21 cellular contexts compared by ENCODE assay signal in genomic region chrX:70175338-70175737, GRCh38. TPM values are rescaled to one million over a fixed set of nuclear protein-coding genes. Genes with fewer than 3 reads are reported as not detected.
DNase-seq lines count a peak whose midpoint lies in the region; ATAC-seq, FAIRE-seq and TF ChIP-seq lines count a peak whose summit lies in the region.
"Had no signal": no experiment of that assay in that cellular context is flagged by ENCODE, and none has a peak within 500 bp of the region (broad histone marks: within the 10 kb centered on the region; RNA-seq: fewer than 3 reads in every experiment).

No MANE protein-coding gene starts in this region.

- no TSS peak for BruUV-seq in Caco-2 (replicated peaks; lab: Mats Ljungman, UMichigan)

- CTCF ChIA-PET in A549 (lab: Yijun Ruan, JAX) (interaction anchor here (0.5 to 2.2 kb wide), 4 partner anchors 8 to 166 kb away, joined by 3 to 5 read pairs (median 3); partner anchors contain the start of gene IGBP1), Caco-2 (lab: Charles Lee) (no interaction called here)

- H3K27ac ChIP-seq in A549 (no peak overlapping the region; a peak in 1 of 6 replicates), esophagus muscularis mucosa (replicated peaks in 1 of 4) (no peak overlapping the region)

- no peak for TF ChIP-seq RAD21 in A549 (conservative IDR thresholded peaks at IDR 0.05 in 1 of 2, IDR thresholded peaks at IDR 0.05 in 1 of 2)

- H3K9ac ChIP-seq in adipocyte (ENCODE audit: low read length), result peak overlapping the region; percentile 5

- H3K9me3 Mint-ChIP-seq in Caco-2 (ENCODE audit: unreplicated experiment), result no peaks in the 10 kb centered on the region

- no peak overlapping the region for H3K4me3 Mint-ChIP-seq in Caco-2 (ENCODE audit: unreplicated experiment)
- H3K4me3 Mint-ChIP-seq: CD14-positive monocyte had no signal

- TF ChIP-seq POLR2A in A549 (IDR thresholded peaks at IDR 0.05; ENCODE audit: low read length) (no peak), esophagus muscularis mucosa (IDR thresholded peaks at IDR 0.05; ENCODE audit: low read depth) (no peak)

- DNase-seq in A549 (ENCODE audit: low read depth in 1 of 2, low spot score in 1 of 2) (no peak), adipocyte (ENCODE audit: low read depth) (no peak), esophagus muscularis mucosa (ENCODE audit: extremely low spot score) (no peak), Caco-2 (no peak), SKM-1 treated with dmso at 0.1 percent for 144 hours (lab: John Stamatoyannopoulos, UW; ENCODE audit: unreplicated experiment) (no peak)
- DNase-seq: DMS153, GDM1, NCI-H1417, NCI-H187 treated with DMSO at 0.1 percent for 48 hours, NCI-H2227 treated with DMSO at 0.1 percent for 48 hours, NCI-H524, NCI-H82, RPMI8226, SHP77 treated with DMSO at 0.1 percent for 48 hours, T-helper 1 cell had no signal

- H3K36me3 Mint-ChIP-seq in Caco-2 (ENCODE audit: insufficient read depth, unreplicated experiment), result no peaks in the 10 kb centered on the region
- H3K36me3 Mint-ChIP-seq: CD14-positive monocyte had no signal

- no peaks in the 10 kb centered on the region for H3K9me3 ChIP-seq in A549
- no peaks in the 10 kb centered on the region for H3K9me3 ChIP-seq in adipocyte (ENCODE audit: control insufficient read depth, low read length)
- H3K9me3 ChIP-seq in esophagus muscularis mucosa, result no peaks in the 10 kb centered on the region
- H3K9me3 ChIP-seq in Caco-2, result no peaks in the 10 kb centered on the region
- H3K9me3 ChIP-seq: HAP-1 had no signal

- intact Hi-C loops in esophagus muscularis mucosa (cut with DNase I) (no loop called here), Caco-2 (cut with micrococcal nuclease; ENCODE audit: unreplicated experiment) (no loop called here)

- no peak overlapping the region for H3K27ac Mint-ChIP-seq in Caco-2 (ENCODE audit: unreplicated experiment)

- no peaks in the 10 kb centered on the region for H3K27me3 Mint-ChIP-seq in Caco-2 (ENCODE audit: insufficient read depth, unreplicated experiment)

- POLR2A ChIA-PET in A549 (lab: Yijun Ruan, JAX), result no interaction called here
- POLR2A ChIA-PET in Caco-2 (lab: Charles Lee), result no interaction called here

- TF ChIP-seq EP300 in A549 (IDR thresholded peaks at IDR 0.05) (no peak), esophagus muscularis mucosa (IDR thresholded peaks at IDR 0.05) (no peak)

- H3K27me3 ChIP-seq in adipocyte (replicated peaks; ENCODE audit: control insufficient read depth, insufficient read depth, low read length) (peaks cover 15% of the 10 kb centered on the region), esophagus muscularis mucosa (no peaks in the 10 kb centered on the region), Caco-2 (replicated peaks; ENCODE audit: control insufficient read depth, insufficient read depth, low read length) (no peaks in the 10 kb centered on the region)

- WGBS in A549 (ENCODE audit: missing lambda C conversion rate), result 85% methylated on average over 7 of the region's 7 CpGs
- WGBS in esophagus muscularis mucosa, result 73% methylated on average over 7 of the region's 7 CpGs

- no peak overlapping the region for H3K4me2 ChIP-seq in A549

- H3K36me3 ChIP-seq in adipocyte (ENCODE audit: control insufficient read depth, insufficient read depth, low read length, severe bottlenecking) (no peaks in the 10 kb centered on the region), esophagus muscularis mucosa (no peaks in the 10 kb centered on the region), Caco-2 (ENCODE audit: control insufficient read depth, insufficient read depth, low read length) (no peaks in the 10 kb centered on the region)
- H3K36me3 ChIP-seq: HAP-1 had no signal

- no peaks in the 10 kb centered on the region for H3K4me1 Mint-ChIP-seq in Caco-2 (ENCODE audit: low read depth, unreplicated experiment)

- ATAC-seq in A549 (no peak), GM18519 (IDR thresholded peaks at IDR 0.05; ENCODE audit: low FRiP score, unreplicated experiment) (peak; percentile 35), HG03139 (IDR thresholded peaks at IDR 0.05; ENCODE audit: unreplicated experiment) (peak; percentile 62)

- peak; percentile 49 for FAIRE-seq in A549 (lab: Jason Lieb, UNC)
- FAIRE-seq: A204.1 had no signal

- no peak for TF ChIP-seq CTCF in A549 (IDR thresholded peaks at IDR 0.05)
- no peak for TF ChIP-seq CTCF in esophagus muscularis mucosa (IDR thresholded peaks at IDR 0.05)
- no peak for TF ChIP-seq CTCF in Caco-2 (IDR thresholded peaks at IDR 0.05; ENCODE audit: insufficient read depth in 1 of 2, low read depth in 1 of 2, low read length in 1 of 2, severe bottlenecking in 1 of 2, unreplicated experiment in 1 of 2)

- 0 out of 3 replicates have a peak, but pooled peaks cover 18% of the 10 kb centered on the region for H3K4me1 ChIP-seq in A549
- H3K4me1 ChIP-seq in adipocyte (ENCODE audit: control insufficient read depth, insufficient read depth, low read length), result peaks cover 48% of the 10 kb centered on the region
- peaks cover 0 to 6% (median 2%) of the 10 kb centered on the region in 4 donors for H3K4me1 ChIP-seq in esophagus muscularis mucosa
- no peaks in the 10 kb centered on the region for H3K4me1 ChIP-seq in Caco-2

- no peak overlapping the region for H3K4me3 ChIP-seq in A549
- no peak overlapping the region for H3K4me3 ChIP-seq in adipocyte (ENCODE audit: low read length)
- H3K4me3 ChIP-seq in esophagus muscularis mucosa, result no peak overlapping the region
- no peak overlapping the region for H3K4me3 ChIP-seq in Caco-2 (ENCODE audit: low read depth, low read length)
- H3K4me3 ChIP-seq: HAP-1 had no signal

TF ChIP-seq in A549, 52 proteins besides CTCF, POLR2A, EP300 and RAD21:
- no peak for TF ChIP-seq NR3C1 (IDR thresholded peaks at IDR 0.05)
- TF ChIP-seq KDM5A (IDR thresholded peaks at IDR 0.05), result no peak
- no peak for TF ChIP-seq POLR2AphosphoS2 (conservative IDR thresholded peaks at IDR 0.05; ENCODE audit: low read length)
- no peak for TF ChIP-seq E2F6 (IDR thresholded peaks at IDR 0.05; ENCODE audit: borderline replicate concordance, low read depth)
- TF ChIP-seq EHF (CRISPR knock-in tag; IDR thresholded peaks at IDR 0.05), result no peak
- TF ChIP-seq RFX5 (IDR thresholded peaks at IDR 0.05), result no peak
- TF ChIP-seq KDM1A (IDR thresholded peaks at IDR 0.05; ENCODE audit: low read depth), result no peak
- TF ChIP-seq PHF8 (IDR thresholded peaks at IDR 0.05; ENCODE audit: borderline replicate concordance, low read depth), result no peak
- TF ChIP-seq ZC3H11A (IDR thresholded peaks at IDR 0.05), result no peak
- no peak for TF ChIP-seq SMC3 (IDR thresholded peaks at IDR 0.05)
- TF ChIP-seq NFE2L2 (conservative IDR thresholded peaks at IDR 0.05; ENCODE audit: low read length), result no peak
- TF ChIP-seq TP53 (CRISPR knock-in tag; IDR thresholded peaks at IDR 0.05), result no peak
- TF ChIP-seq HOXB5 (CRISPR knock-in tag; IDR thresholded peaks at IDR 0.05), result no peak
- TF ChIP-seq HMGXB4 (CRISPR knock-in tag; IDR thresholded peaks at IDR 0.05; ENCODE audit: borderline replicate concordance), result no peak
- TF ChIP-seq CBX2 (IDR thresholded peaks at IDR 0.05; ENCODE audit: borderline replicate concordance, low read depth), result no peak
- TF ChIP-seq CBX8 (IDR thresholded peaks at IDR 0.05), result no peak
- TF ChIP-seq HOXA7 (CRISPR knock-in tag; IDR thresholded peaks at IDR 0.05), result no peak

RNA-seq across cellular contexts. Expression of gene DGAT2L6, which starts 1.9 kb away (rescaled TPM):
- not detected in 2 replicates for polyA plus RNA-seq in A549 (2011; rRNA removed)
- polyA plus RNA-seq in A549 (2012; cell fraction: cytosol; rRNA removed), result not detected in 2 replicates
- not detected in 2 replicates for polyA plus RNA-seq in A549 (2012; cell fraction: nucleus; rRNA removed)
- polyA plus RNA-seq in A549 (2017; fragmentation: RNase III; extraction: RNeasy Plus Mini Kit Qiagen cat#74134 plus additional on column Dnase treatment), result not detected in 3 replicates
- polyA minus RNA-seq in A549 (2011; rRNA and poly(A)+ RNA removed), result not detected in 2 replicates
- not detected for total RNA-seq in esophagus muscularis mucosa
- not detected in 2 replicates for total RNA-seq in Caco-2 (2022)
- polyA plus RNA-seq: CD14-positive monocyte had no signal

RNA-seq across cellular contexts. Expression of gene IGBP1, which starts 42.1 kb away (rescaled TPM):
- polyA plus RNA-seq in A549 (2011; rRNA removed) (103 and 106 TPM in 2 replicates), A549 (2017; fragmentation: RNase III; extraction: RNeasy Plus Mini Kit Qiagen cat#74134 plus additional on column Dnase treatment) (50.2 to 56.4 TPM (median 54.0 TPM) in 3 replicates)
- 42.7 and 49.5 TPM in 2 replicates for polyA plus RNA-seq in A549 (2012; cell fraction: cytosol; rRNA removed)
- 22.6 and 27.4 TPM in 2 replicates for polyA plus RNA-seq in A549 (2012; cell fraction: nucleus; rRNA removed)
- polyA minus RNA-seq in A549 (2011; rRNA and poly(A)+ RNA removed), result 40.7 and 48.7 TPM in 2 replicates
- total RNA-seq in esophagus muscularis mucosa (10 to 100 TPM; 48.2 to 69.0 (median 60.6) TPM), Caco-2 (2022) (41.6 and 44.7 TPM in 2 replicates)

RNA-seq across cellular contexts. Expression of gene AWAT1, which starts 59.1 kb away (rescaled TPM):
- polyA plus RNA-seq in A549 (2011; rRNA removed) (not detected in 2 replicates), A549 (2017; fragmentation: RNase III; extraction: RNeasy Plus Mini Kit Qiagen cat#74134 plus additional on column Dnase treatment) (not detected in 3 replicates)
- not detected in 2 replicates for polyA plus RNA-seq in A549 (2012; cell fraction: cytosol; rRNA removed)
- polyA plus RNA-seq in A549 (2012; cell fraction: nucleus; rRNA removed), result not detected in 2 replicates
- not detected in 2 replicates for polyA minus RNA-seq in A549 (2011; rRNA and poly(A)+ RNA removed)
- total RNA-seq in esophagus muscularis mucosa (not detected), Caco-2 (2022) (not detected in 2 replicates)
- total RNA-seq: Daoy had no signal
- polyA plus RNA-seq: CD14-positive monocyte had no signal

Comparison
In these comparisons a context has a peak if more than half of its experiments do, and no peak if none do; other contexts are left out.
1. ATAC-seq: peak in GM18519 (single experiment) and HG03139 (single experiment); none in A549 (0 of 2).